8 cellular contexts compared by ENCODE assay signal in genomic region chr12:122946690-122947271, GRCh38.
A peak's percentile ranks its signal among the peaks of the same experiment; 100 is the strongest.
DNase-seq lines count a peak whose midpoint lies in the region; ATAC-seq and TF ChIP-seq lines count a peak whose summit lies in the region.

No MANE protein-coding gene starts in this region.

- TF ChIP-seq EP300 in Ishikawa (IDR thresholded peaks at IDR 0.05; ENCODE audit: borderline replicate concordance) = no peak

- ATAC-seq in GM19452 (IDR thresholded peaks at IDR 0.05; ENCODE audit: unreplicated experiment) (peak; percentile 73), memory B cell (ENCODE audit: low read depth) (peak; percentile 57)

- H3K27ac ChIP-seq in caudate nucleus (ENCODE audit: low read depth, low read length) = peak overlapping the region; percentile 33

- no peaks in the 10 kb centered on the region for H3K9me3 Mint-ChIP-seq in memory B cell

- peak; percentile 100 for DNase-seq in AG10803 (ENCODE audit: low read depth)
- DNase-seq in activated CD4-positive, CD25-positive, alpha-beta regulatory T cell treated with anti-CD3 and anti-CD28 coated beads, Interleukin-2, amount 50 U/mL, for 72 hours = peak; percentile 73
- DNase-seq in caudate nucleus (lab: John Stamatoyannopoulos, UW) = peak in 7 of 61 donors; percentile 5 to 37 (median 23)
- DNase-seq in memory B cell (ENCODE audit: low spot score in 2 of 2) = no peak
- DNase-seq in stimulated activated CD8-positive, alpha-beta memory T cell treated with anti-CD3 and anti-CD28 coated beads, Interleukin-2, amount 100 ng/mL, for 48 hours (ENCODE audit: low read depth in 2 of 2) = peak; percentile 82 to 85
- no peak for DNase-seq in NCI-H187 treated with DMSO at 0.1 percent for 48 hours (lab: John Stamatoyannopoulos, UW)

- H3K27ac Mint-ChIP-seq in memory B cell = peak overlapping the region; percentile 67

- no peak overlapping the region for H3K4me3 ChIP-seq in AG10803 (ENCODE audit: low read length)

- H3K4me1 Mint-ChIP-seq in memory B cell = peaks cover 25% of the 10 kb centered on the region

- H3K4me3 Mint-ChIP-seq in memory B cell = peak overlapping the region; percentile 35

- TF ChIP-seq RAD21 in Ishikawa (IDR thresholded peaks at IDR 0.05; ENCODE audit: low read depth) = peak; percentile 19; the same call in 1 of the 2 replicates

- H3K36me3 Mint-ChIP-seq in memory B cell = no peaks in the 10 kb centered on the region

- no peaks in the 10 kb centered on the region for H3K27me3 Mint-ChIP-seq in memory B cell

- TF ChIP-seq CTCF in AG10803 (conservative IDR thresholded peaks at IDR 0.05; ENCODE audit: low read length) = peak; percentile 63

TF ChIP-seq in Ishikawa, 13 proteins besides CTCF, POLR2A, EP300 and RAD21:
- TF ChIP-seq USF1 (IDR thresholded peaks at IDR 0.05) = no peak
- TF ChIP-seq MAX (IDR thresholded peaks at IDR 0.05) = peak; percentile 35; the same call in 1 of the 2 replicates
- TF ChIP-seq YY1 (IDR thresholded peaks at IDR 0.05; ENCODE audit: low read depth) = no peak

Comparison
In these comparisons a context has a peak if more than half of its experiments do, and no peak if none do; other contexts are left out.
1. DNase-seq: peak in AG10803 (single experiment), activated CD4-positive, CD25-positive, alpha-beta regulatory T cell treated with anti-CD3 and anti-CD28 coated beads, Interleukin-2, amount 50 U/mL, for 72 hours (single experiment) and stimulated activated CD8-positive, alpha-beta memory T cell treated with anti-CD3 and anti-CD28 coated beads, Interleukin-2, amount 100 ng/mL, for 48 hours (2 of 2); none in memory B cell (0 of 2) and NCI-H187 treated with DMSO at 0.1 percent for 48 hours (single experiment).